Comparison of ENCODE assay signal across 8 cellular contexts in genomic region chr10:114470956-114471905, GRCh38.
DNase-seq lines count a peak whose midpoint lies in the region; ATAC-seq and TF ChIP-seq lines count a peak whose summit lies in the region.

No MANE protein-coding gene starts in this region.

- DNase-seq in DND-41, result peak; percentile 76
- peak; percentile 31 for DNase-seq in HT1080 (ENCODE audit: low read depth)
- peak in 1 of 2 experiments; percentile 39 for DNase-seq in PC-9
- peak; percentile 54 for DNase-seq in activated T-helper 1 cell treated with anti-CD3 and anti-CD28 coated beads, Interleukin-12 subunit alpha, Interleukin-12 subunit beta, Interleukin-2, Interleukin-4 antibody, amounts not matched to agents 30 ng/mL and 10 ng/mL and 1 ng/mL, durations not matched to agents 14 hours and 24 hours and 36 hours (ENCODE audit: low spot score)
- peak; percentile 75 for DNase-seq in fibroblast of peridontal ligament (ENCODE audit: extremely low read depth)
- DNase-seq in nucleus accumbens (lab: John Stamatoyannopoulos, UW), result peak in 37 of 56 donors; percentile 3 to 77 (median 34)
- DNase-seq in testis, result peak; percentile 72

- H3K27ac ChIP-seq in DND-41 (ENCODE audit: low read length) (no peak overlapping the region), PC-9 (no peak overlapping the region), testis (peak overlapping the region in 1 of 2 donors; percentile 55)

- H4K20me1 ChIP-seq in DND-41 (ENCODE audit: insufficient read depth, low read length), result no peaks in the 10 kb centered on the region
- H4K20me1 ChIP-seq in PC-9 (ENCODE audit: insufficient read depth), result no peaks in the 10 kb centered on the region

- H3K36me3 ChIP-seq in DND-41 (ENCODE audit: insufficient read depth, low read length) (no peaks in the 10 kb centered on the region), PC-9 (ENCODE audit: low read depth) (no peaks in the 10 kb centered on the region), testis (ENCODE audit: low read depth, missing control alignments) (no peaks in the 10 kb centered on the region)

- H3K4me1 Mint-ChIP-seq in activated T-helper 1 cell treated with anti-CD3 and anti-CD28 coated beads, Interleukin-12 subunit alpha, Interleukin-12 subunit beta, Interleukin-2, Interleukin-4 antibody, amounts not matched to agents 30 ng/mL and 10 ng/mL and 1 ng/mL, durations not matched to agents 14 hours and 24 hours and 36 hours (ENCODE audit: low read depth), result peaks cover 31% of the 10 kb centered on the region

- no peak overlapping the region for H3K9ac ChIP-seq in DND-41 (ENCODE audit: low read depth, low read length)

- TF ChIP-seq CTCF in DND-41 (IDR thresholded peaks at IDR 0.05; ENCODE audit: borderline replicate concordance, extremely low read depth, low read length, poor library complexity, severe bottlenecking), result peak; percentile 93
- TF ChIP-seq CTCF in PC-9 (conservative IDR thresholded peaks at IDR 0.05), result peak; percentile 78
- peak; percentile 83 to 92 (median 86) for TF ChIP-seq CTCF in testis (IDR thresholded peaks at IDR 0.05)

- CTCF ChIA-PET in PC-9 (lab: Charles Lee), result interaction anchor here (0.6 to 1.0 kb wide), 6 partner anchors 17 to 1976 kb away, joined by 3 to 16 read pairs (median 3); no protein-coding TSS in a partner anchor

- H3K4me3 Mint-ChIP-seq in activated T-helper 1 cell treated with anti-CD3 and anti-CD28 coated beads, Interleukin-12 subunit alpha, Interleukin-12 subunit beta, Interleukin-2, Interleukin-4 antibody, amounts not matched to agents 30 ng/mL and 10 ng/mL and 1 ng/mL, durations not matched to agents 14 hours and 24 hours and 36 hours, result no peak overlapping the region

- no TSS peak for BruUV-seq in PC-9 (replicated peaks; lab: Mats Ljungman, UMichigan)

- intact Hi-C loops in PC-9 (cut with micrococcal nuclease; ENCODE audit: unreplicated experiment) (loop anchor here (1.0 to 10.0 kb wide), 4 partner anchors 56 to 654 kb away; no protein-coding TSS in a partner anchor), testis (cut with DNase I; ENCODE audit: low total_unique reads) (no loop called here)
- intact Hi-C loops in activated T-helper 1 cell treated with anti-CD3 and anti-CD28 coated beads, Interleukin-12 subunit alpha, Interleukin-12 subunit beta, Interleukin-2, Interleukin-4 antibody, amounts not matched to agents 30 ng/mL and 10 ng/mL and 1 ng/mL, durations not matched to agents 14 hours and 24 hours and 36 hours (cut with micrococcal nuclease), result loop anchor here (1.0 to 10.0 kb wide), 9 partner anchors 55 to 654 kb away; no protein-coding TSS in a partner anchor

- POLR2A ChIA-PET in PC-9 (lab: Charles Lee; ENCODE audit: unreplicated experiment), result interaction anchor here (0.6 kb wide), 1 partner anchor 164 kb away, joined by 4 read pairs; no protein-coding TSS in a partner anchor

- no peaks in the 10 kb centered on the region for H3K9me3 Mint-ChIP-seq in activated T-helper 1 cell treated with anti-CD3 and anti-CD28 coated beads, Interleukin-12 subunit alpha, Interleukin-12 subunit beta, Interleukin-2, Interleukin-4 antibody, amounts not matched to agents 30 ng/mL and 10 ng/mL and 1 ng/mL, durations not matched to agents 14 hours and 24 hours and 36 hours

- H3K36me3 Mint-ChIP-seq in activated T-helper 1 cell treated with anti-CD3 and anti-CD28 coated beads, Interleukin-12 subunit alpha, Interleukin-12 subunit beta, Interleukin-2, Interleukin-4 antibody, amounts not matched to agents 30 ng/mL and 10 ng/mL and 1 ng/mL, durations not matched to agents 14 hours and 24 hours and 36 hours (ENCODE audit: low read depth), result peaks cover 11% of the 10 kb centered on the region

- no peaks in the 10 kb centered on the region for H3F3A ChIP-seq in PC-9 (ENCODE audit: insufficient read depth, low read depth)

- H3K4me3 ChIP-seq in DND-41 (ENCODE audit: low read depth in 1 of 2, low read length in 2 of 2) (no peak overlapping the region), PC-9 (no peak overlapping the region), testis (no peak overlapping the region)

- H3K79me2 ChIP-seq in DND-41 (ENCODE audit: insufficient read depth, low read length) (no peaks in the 10 kb centered on the region), PC-9 (ENCODE audit: low read depth) (no peaks in the 10 kb centered on the region)

- no peak overlapping the region for H3K4me2 ChIP-seq in DND-41 (ENCODE audit: insufficient read depth, low read length)
- H3K4me2 ChIP-seq in PC-9, result no peak overlapping the region

- H3K27ac Mint-ChIP-seq in activated T-helper 1 cell treated with anti-CD3 and anti-CD28 coated beads, Interleukin-12 subunit alpha, Interleukin-12 subunit beta, Interleukin-2, Interleukin-4 antibody, amounts not matched to agents 30 ng/mL and 10 ng/mL and 1 ng/mL, durations not matched to agents 14 hours and 24 hours and 36 hours, result no peak overlapping the region

- ATAC-seq in DND-41 (ENCODE audit: insufficient read depth, low read depth) (peak; percentile 99), GM21447 (IDR thresholded peaks at IDR 0.05; ENCODE audit: unreplicated experiment) (peak; percentile 93)

- WGBS in testis, 2 donors, result 33 to 37% methylated on average over 11 of the region's 11 CpGs

- H3K9me3 ChIP-seq in DND-41 (ENCODE audit: insufficient read depth, low read length, severe bottlenecking) (no peaks in the 10 kb centered on the region), PC-9 (ENCODE audit: insufficient read depth, low read depth) (no peaks in the 10 kb centered on the region), testis (no peaks in the 10 kb centered on the region)

- no peak for TF ChIP-seq POLR2A in testis (IDR thresholded peaks at IDR 0.05)

- H2AFZ ChIP-seq in DND-41 (ENCODE audit: low read depth, low read length), result no peak overlapping the region
- no peak overlapping the region for H2AFZ ChIP-seq in PC-9

- H3K9me2 ChIP-seq in PC-9 (ENCODE audit: insufficient read depth), result no peaks in the 10 kb centered on the region

- H3K27me3 Mint-ChIP-seq in activated T-helper 1 cell treated with anti-CD3 and anti-CD28 coated beads, Interleukin-12 subunit alpha, Interleukin-12 subunit beta, Interleukin-2, Interleukin-4 antibody, amounts not matched to agents 30 ng/mL and 10 ng/mL and 1 ng/mL, durations not matched to agents 14 hours and 24 hours and 36 hours (ENCODE audit: insufficient read depth), result no peaks in the 10 kb centered on the region

- H3K4me1 ChIP-seq in DND-41 (ENCODE audit: insufficient read depth, low read length) (no peaks in the 10 kb centered on the region), PC-9 (replicated peaks; ENCODE audit: insufficient read depth) (peaks cover 8% of the 10 kb centered on the region; the same call in 1 of the 2 replicates), testis (no peaks in the 10 kb centered on the region)

- H3K27me3 ChIP-seq in DND-41 (ENCODE audit: insufficient read depth, low read length, poor library complexity) (peaks cover 2% of the 10 kb centered on the region), PC-9 (ENCODE audit: insufficient read depth, low read depth) (no peaks in the 10 kb centered on the region), testis (no peaks in the 10 kb centered on the region)
